Comparison of ENCODE assay signal across 1 cellular context in genomic region chr2:37376421-37377186, GRCh38.
TF ChIP-seq lines count a peak whose summit lies in the region.

No MANE protein-coding gene starts in this region.

TF ChIP-seq in GM12878, 131 proteins besides CTCF, POLR2A, EP300 and RAD21 (continued from another document):
- TF ChIP-seq, protein P1, sequence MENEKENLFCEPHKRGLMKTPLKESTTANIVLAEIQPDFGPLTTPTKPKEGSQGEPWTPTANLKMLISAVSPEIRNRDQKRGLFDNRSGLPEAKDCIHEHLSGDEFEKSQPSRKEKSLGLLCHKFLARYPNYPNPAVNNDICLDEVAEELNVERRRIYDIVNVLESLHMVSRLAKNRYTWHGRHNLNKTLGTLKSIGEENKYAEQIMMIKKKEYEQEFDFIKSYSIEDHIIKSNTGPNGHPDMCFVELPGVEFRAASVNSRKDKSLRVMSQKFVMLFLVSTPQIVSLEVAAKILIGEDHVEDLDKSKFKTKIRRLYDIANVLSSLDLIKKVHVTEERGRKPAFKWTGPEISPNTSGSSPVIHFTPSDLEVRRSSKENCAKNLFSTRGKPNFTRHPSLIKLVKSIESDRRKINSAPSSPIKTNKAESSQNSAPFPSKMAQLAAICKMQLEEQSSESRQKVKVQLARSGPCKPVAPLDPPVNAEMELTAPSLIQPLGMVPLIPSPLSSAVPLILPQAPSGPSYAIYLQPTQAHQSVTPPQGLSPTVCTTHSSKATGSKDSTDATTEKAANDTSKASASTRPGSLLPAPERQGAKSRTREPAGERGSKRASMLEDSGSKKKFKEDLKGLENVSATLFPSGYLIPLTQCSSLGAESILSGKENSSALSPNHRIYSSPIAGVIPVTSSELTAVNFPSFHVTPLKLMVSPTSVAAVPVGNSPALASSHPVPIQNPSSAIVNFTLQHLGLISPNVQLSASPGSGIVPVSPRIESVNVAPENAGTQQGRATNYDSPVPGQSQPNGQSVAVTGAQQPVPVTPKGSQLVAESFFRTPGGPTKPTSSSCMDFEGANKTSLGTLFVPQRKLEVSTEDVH (IDR thresholded peaks at IDR 0.05; ENCODE audit: low read depth, partially characterized antibody), result peak; percentile 67
- TF ChIP-seq, protein P2, sequence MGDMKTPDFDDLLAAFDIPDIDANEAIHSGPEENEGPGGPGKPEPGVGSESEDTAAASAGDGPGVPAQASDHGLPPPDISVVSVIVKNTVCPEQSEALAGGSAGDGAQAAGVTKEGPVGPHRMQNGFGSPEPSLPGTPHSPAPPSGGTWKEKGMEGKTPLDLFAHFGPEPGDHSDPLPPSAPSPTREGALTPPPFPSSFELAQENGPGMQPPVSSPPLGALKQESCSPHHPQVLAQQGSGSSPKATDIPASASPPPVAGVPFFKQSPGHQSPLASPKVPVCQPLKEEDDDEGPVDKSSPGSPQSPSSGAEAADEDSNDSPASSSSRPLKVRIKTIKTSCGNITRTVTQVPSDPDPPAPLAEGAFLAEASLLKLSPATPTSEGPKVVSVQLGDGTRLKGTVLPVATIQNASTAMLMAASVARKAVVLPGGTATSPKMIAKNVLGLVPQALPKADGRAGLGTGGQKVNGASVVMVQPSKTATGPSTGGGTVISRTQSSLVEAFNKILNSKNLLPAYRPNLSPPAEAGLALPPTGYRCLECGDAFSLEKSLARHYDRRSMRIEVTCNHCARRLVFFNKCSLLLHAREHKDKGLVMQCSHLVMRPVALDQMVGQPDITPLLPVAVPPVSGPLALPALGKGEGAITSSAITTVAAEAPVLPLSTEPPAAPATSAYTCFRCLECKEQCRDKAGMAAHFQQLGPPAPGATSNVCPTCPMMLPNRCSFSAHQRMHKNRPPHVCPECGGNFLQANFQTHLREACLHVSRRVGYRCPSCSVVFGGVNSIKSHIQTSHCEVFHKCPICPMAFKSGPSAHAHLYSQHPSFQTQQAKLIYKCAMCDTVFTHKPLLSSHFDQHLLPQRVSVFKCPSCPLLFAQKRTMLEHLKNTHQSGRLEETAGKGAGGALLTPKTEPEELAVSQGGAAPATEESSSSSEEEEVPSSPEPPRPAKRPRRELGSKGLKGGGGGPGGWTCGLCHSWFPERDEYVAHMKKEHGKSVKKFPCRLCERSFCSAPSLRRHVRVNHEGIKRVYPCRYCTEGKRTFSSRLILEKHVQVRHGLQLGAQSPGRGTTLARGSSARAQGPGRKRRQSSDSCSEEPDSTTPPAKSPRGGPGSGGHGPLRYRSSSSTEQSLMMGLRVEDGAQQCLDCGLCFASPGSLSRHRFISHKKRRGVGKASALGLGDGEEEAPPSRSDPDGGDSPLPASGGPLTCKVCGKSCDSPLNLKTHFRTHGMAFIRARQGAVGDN (IDR thresholded peaks at IDR 0.05), result no peak
- TF ChIP-seq SPI1 (IDR thresholded peaks at IDR 0.05; ENCODE audit: borderline replicate concordance, insufficient read depth, low read depth, low read length), result peak; percentile 28; the same call in 1 of the 2 replicates
- peak; percentile 48; the same call in 1 of the 3 replicates for TF ChIP-seq POU2F2 (IDR thresholded peaks at IDR 0.05; ENCODE audit: borderline replicate concordance, low read depth, low read length)
- TF ChIP-seq NRF1 (conservative IDR thresholded peaks at IDR 0.05; ENCODE audit: low read depth, low read length), result no peak
- peak; percentile 39 for TF ChIP-seq GATAD2B (conservative IDR thresholded peaks at IDR 0.05; ENCODE audit: low read depth)
- TF ChIP-seq TBL1XR1 (IDR thresholded peaks at IDR 0.05; ENCODE audit: low read depth, low read length), result peak; percentile 86
- peak; percentile 80 for TF ChIP-seq ZNF24 (IDR thresholded peaks at IDR 0.05)
- TF ChIP-seq ZNF622 (IDR thresholded peaks at IDR 0.05), result no peak
- peak; percentile 99 for TF ChIP-seq RUNX3 (IDR thresholded peaks at IDR 0.05; ENCODE audit: low read length)
- TF ChIP-seq SMC3 (IDR thresholded peaks at IDR 0.05; ENCODE audit: borderline replicate concordance, low read length), result 0 out of 2 replicates have a peak, but pooled peaks have one; percentile 3
- TF ChIP-seq ZZZ3 (IDR thresholded peaks at IDR 0.05; ENCODE audit: control insufficient read depth, insufficient read length, low read depth), result no peak
- TF ChIP-seq JUNB (IDR thresholded peaks at IDR 0.05), result peak; percentile 86
- peak; percentile 83 for TF ChIP-seq EED (IDR thresholded peaks at IDR 0.05; ENCODE audit: low read depth)
